ENCODE assay signal across 1 cellular context in genomic region chr12:779745-780734, GRCh38.
TF ChIP-seq lines count a peak whose summit lies in the region.

No MANE protein-coding gene starts in this region.

TF ChIP-seq in GM23338, 12 proteins besides CTCF, POLR2A, EP300 and RAD21 (continued from another document):
- TF ChIP-seq, protein P1, sequence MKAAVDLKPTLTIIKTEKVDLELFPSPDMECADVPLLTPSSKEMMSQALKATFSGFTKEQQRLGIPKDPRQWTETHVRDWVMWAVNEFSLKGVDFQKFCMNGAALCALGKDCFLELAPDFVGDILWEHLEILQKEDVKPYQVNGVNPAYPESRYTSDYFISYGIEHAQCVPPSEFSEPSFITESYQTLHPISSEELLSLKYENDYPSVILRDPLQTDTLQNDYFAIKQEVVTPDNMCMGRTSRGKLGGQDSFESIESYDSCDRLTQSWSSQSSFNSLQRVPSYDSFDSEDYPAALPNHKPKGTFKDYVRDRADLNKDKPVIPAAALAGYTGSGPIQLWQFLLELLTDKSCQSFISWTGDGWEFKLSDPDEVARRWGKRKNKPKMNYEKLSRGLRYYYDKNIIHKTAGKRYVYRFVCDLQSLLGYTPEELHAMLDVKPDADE (IDR thresholded peaks at IDR 0.05), result no peak
- TF ChIP-seq REST (IDR thresholded peaks at IDR 0.05; ENCODE audit: unreplicated experiment), result no peak
- no peak for TF ChIP-seq NANOG (IDR thresholded peaks at IDR 0.05; ENCODE audit: borderline replicate concordance)
- no peak for TF ChIP-seq EZH2 (IDR thresholded peaks at IDR 0.05; ENCODE audit: low read depth, unreplicated experiment)
- TF ChIP-seq EZH2phosphoT487 (IDR thresholded peaks at IDR 0.05; ENCODE audit: unreplicated experiment), result no peak
TF ChIP-seq in GM23338: peak in this region for 0.
